12 cellular contexts compared by ENCODE assay signal in genomic region chr2:152508446-152508845, GRCh38.
DNase-seq lines count a peak whose midpoint lies in the region; ATAC-seq, FAIRE-seq and TF ChIP-seq lines count a peak whose summit lies in the region.
"Had no signal": no experiment of that assay in that cellular context is flagged by ENCODE, and none has a peak within 500 bp of the region (broad histone marks: within the 10 kb centered on the region; RNA-seq: fewer than 3 reads in every experiment).

No MANE protein-coding gene starts in this region.

- H3K36me3 ChIP-seq in astrocyte (ENCODE audit: insufficient read depth, low read length) = no peaks in the 10 kb centered on the region
- H3K36me3 ChIP-seq: esophagus muscularis mucosa had no signal

- H3K27me3 Mint-ChIP-seq in astrocyte (ENCODE audit: low read depth, unreplicated experiment) = no peaks in the 10 kb centered on the region
- H3K27me3 Mint-ChIP-seq in activated T-helper 2 cell treated with anti-CD3 and anti-CD28 coated beads, Interferon-gamma antibody, Interleukin-2, Interleukin-4, amounts not matched to agents 10 μg/mL and 5 μg/mL and 100 μg/mL, durations not matched to agents 14 hours and 24 hours and 36 hours (ENCODE audit: low read depth) = no peaks in the 10 kb centered on the region

- TF ChIP-seq POLR2A in A549 (IDR thresholded peaks at IDR 0.05; ENCODE audit: low read length) = no peak

- POLR2A ChIA-PET in A549 (lab: Yijun Ruan, JAX) = no interaction called here

- peak overlapping the region; percentile 81 for H3K4me2 ChIP-seq in A549
- peak overlapping the region; percentile 62 for H3K4me2 ChIP-seq in astrocyte (ENCODE audit: low read length)

- H3K27ac Mint-ChIP-seq in astrocyte (ENCODE audit: unreplicated experiment) = no peak overlapping the region
- no peak overlapping the region for H3K27ac Mint-ChIP-seq in activated T-helper 2 cell treated with anti-CD3 and anti-CD28 coated beads, Interferon-gamma antibody, Interleukin-2, Interleukin-4, amounts not matched to agents 10 μg/mL and 5 μg/mL and 100 μg/mL, durations not matched to agents 14 hours and 24 hours and 36 hours

- 76% methylated on average over 4 of the region's 4 CpGs for WGBS in A549 (ENCODE audit: missing lambda C conversion rate)

- peak in 1 of 2 experiments; percentile 34 for DNase-seq in A549 (ENCODE audit: low read depth in 1 of 2, low spot score in 1 of 2)
- peak; percentile 14 for DNase-seq in HFF-Myc (ENCODE audit: extremely low read depth, low read depth)
- peak; percentile 87 for DNase-seq in astrocyte (ENCODE audit: low read depth)
- DNase-seq in iris pigment epithelial cell (ENCODE audit: low read depth) = peak; percentile 94
- no peak for DNase-seq in activated T-helper 2 cell treated with anti-CD3 and anti-CD28 coated beads, Interferon-gamma antibody, Interleukin-2, Interleukin-4, amounts not matched to agents 10 μg/mL and 5 μg/mL and 100 μg/mL, durations not matched to agents 14 hours and 24 hours and 36 hours (ENCODE audit: low spot score)
- DNase-seq in KG1 (lab: John Stamatoyannopoulos, UW) = no peak
- no peak for DNase-seq in left colon
- DNase-seq: activated CD4-positive, CD25-positive, alpha-beta regulatory T cell; stimulated activated CD4-positive, alpha-beta T cell treated with anti-CD3 and anti-CD28 coated beads, Interleukin-15, amount 100 ng/mL, for 24 hours; stimulated activated CD8-positive, alpha-beta memory T cell treated with anti-CD3 and anti-CD28 coated beads, Interleukin-4, amount 100 ng/mL, for 48 hours had no signal

- H3K9ac ChIP-seq in astrocyte (ENCODE audit: low read length) = no peak overlapping the region

- peaks cover 47% of the 10 kb centered on the region for H3K4me1 Mint-ChIP-seq in astrocyte (ENCODE audit: low read depth, unreplicated experiment)
- peaks cover 37% of the 10 kb centered on the region for H3K4me1 Mint-ChIP-seq in activated T-helper 2 cell treated with anti-CD3 and anti-CD28 coated beads, Interferon-gamma antibody, Interleukin-2, Interleukin-4, amounts not matched to agents 10 μg/mL and 5 μg/mL and 100 μg/mL, durations not matched to agents 14 hours and 24 hours and 36 hours (ENCODE audit: low read depth)

- FAIRE-seq in A549 (lab: Jason Lieb, UNC) (no peak), astrocyte (lab: Jason Lieb, UNC) (peak; percentile 32)

- no peaks in the 10 kb centered on the region for H3K36me3 Mint-ChIP-seq in astrocyte (ENCODE audit: low read depth, unreplicated experiment)
- H3K36me3 Mint-ChIP-seq in activated T-helper 2 cell treated with anti-CD3 and anti-CD28 coated beads, Interferon-gamma antibody, Interleukin-2, Interleukin-4, amounts not matched to agents 10 μg/mL and 5 μg/mL and 100 μg/mL, durations not matched to agents 14 hours and 24 hours and 36 hours (ENCODE audit: low read depth) = peaks cover 3% of the 10 kb centered on the region

- H3K4me3 ChIP-seq in A549 (no peak overlapping the region), HFF-Myc (replicated peaks; ENCODE audit: low read depth, low read length) (no peak overlapping the region), astrocyte (ENCODE audit: insufficient read depth, low read depth, low read length) (no peak overlapping the region)
- H3K4me3 ChIP-seq: esophagus muscularis mucosa had no signal

- no peaks in the 10 kb centered on the region for H3K27me3 ChIP-seq in astrocyte (ENCODE audit: insufficient read depth, low read length)
- H3K27me3 ChIP-seq: esophagus muscularis mucosa had no signal

- H3K4me1 ChIP-seq in A549 = peaks cover 74% of the 10 kb centered on the region
- peaks cover 56% of the 10 kb centered on the region for H3K4me1 ChIP-seq in astrocyte (ENCODE audit: insufficient read depth, low read length)

- TF ChIP-seq CTCF in A549 (IDR thresholded peaks at IDR 0.05) (no peak), HFF-Myc (IDR thresholded peaks at IDR 0.05; ENCODE audit: low read depth, low read length, missing control alignments) (no peak), astrocyte (IDR thresholded peaks at IDR 0.05; ENCODE audit: insufficient read depth, low read depth, low read length) (no peak)

- no peaks in the 10 kb centered on the region for H3K9me3 Mint-ChIP-seq in astrocyte (ENCODE audit: unreplicated experiment)
- H3K9me3 Mint-ChIP-seq in activated T-helper 2 cell treated with anti-CD3 and anti-CD28 coated beads, Interferon-gamma antibody, Interleukin-2, Interleukin-4, amounts not matched to agents 10 μg/mL and 5 μg/mL and 100 μg/mL, durations not matched to agents 14 hours and 24 hours and 36 hours = no peaks in the 10 kb centered on the region

- no peak overlapping the region for H3K4me3 Mint-ChIP-seq in astrocyte (ENCODE audit: unreplicated experiment)
- H3K4me3 Mint-ChIP-seq in activated T-helper 2 cell treated with anti-CD3 and anti-CD28 coated beads, Interferon-gamma antibody, Interleukin-2, Interleukin-4, amounts not matched to agents 10 μg/mL and 5 μg/mL and 100 μg/mL, durations not matched to agents 14 hours and 24 hours and 36 hours (ENCODE audit: low read depth) = no peak overlapping the region

- H3K9me3 ChIP-seq in A549 (no peaks in the 10 kb centered on the region), astrocyte (ENCODE audit: insufficient read depth, low read depth, low read length) (no peaks in the 10 kb centered on the region)
- H3K9me3 ChIP-seq: esophagus muscularis mucosa had no signal

- peak overlapping the region; percentile 90 to 92 for H3K27ac ChIP-seq in A549
- H3K27ac ChIP-seq in astrocyte (ENCODE audit: low read depth, low read length) = no peak overlapping the region
- H3K27ac ChIP-seq: esophagus muscularis mucosa had no signal

- CTCF ChIA-PET in A549 (lab: Yijun Ruan, JAX) = no interaction called here

- H2AFZ ChIP-seq in astrocyte (ENCODE audit: low read depth, low read length) = no peak overlapping the region

- intact Hi-C loops in activated T-helper 2 cell treated with anti-CD3 and anti-CD28 coated beads, Interferon-gamma antibody, Interleukin-2, Interleukin-4, amounts not matched to agents 10 μg/mL and 5 μg/mL and 100 μg/mL, durations not matched to agents 14 hours and 24 hours and 36 hours (cut with micrococcal nuclease) = loop anchor here (5.0 kb wide), 2 partner anchors 79 to 316 kb away; no protein-coding TSS in a partner anchor
- intact Hi-C loops in left colon (cut with DNase I, micrococcal nuclease) = no loop called here

- no peak for TF ChIP-seq EP300 in A549 (IDR thresholded peaks at IDR 0.05)

- ATAC-seq in A549 = no peak; a peak in 1 of 6 replicates
- no peak for ATAC-seq in HG03565 (IDR thresholded peaks at IDR 0.05; ENCODE audit: unreplicated experiment)
- no peak for ATAC-seq in left colon

- peaks cover 23% of the 10 kb centered on the region for H3K79me2 ChIP-seq in astrocyte (ENCODE audit: insufficient read depth, low read length)

- H4K20me1 ChIP-seq in astrocyte (ENCODE audit: insufficient read depth, low read length) = no peaks in the 10 kb centered on the region

- no peak for TF ChIP-seq RAD21 in A549 (conservative IDR thresholded peaks at IDR 0.05 in 1 of 2, IDR thresholded peaks at IDR 0.05 in 1 of 2)

TF ChIP-seq in A549, 52 proteins besides CTCF, POLR2A, EP300 and RAD21:
- TF ChIP-seq NFE2L2 (conservative IDR thresholded peaks at IDR 0.05; ENCODE audit: low read length) (no peak), KDM1A (IDR thresholded peaks at IDR 0.05; ENCODE audit: low read depth) (no peak), ZNF302 (CRISPR knock-in tag; IDR thresholded peaks at IDR 0.05) (no peak)

Comparison
In these comparisons a context has a peak if more than half of its experiments do, and no peak if none do; other contexts are left out.
1. DNase-seq: peak in HFF-Myc (single experiment), astrocyte (single experiment) and iris pigment epithelial cell (single experiment); none in activated T-helper 2 cell treated with anti-CD3 and anti-CD28 coated beads, Interferon-gamma antibody, Interleukin-2, Interleukin-4, amounts not matched to agents 10 μg/mL and 5 μg/mL and 100 μg/mL, durations not matched to agents 14 hours and 24 hours and 36 hours (single experiment), KG1 (single experiment) and left colon (0 of 2).